In genomic region chr11:19430346-19431058, GRCh38 we compare ENCODE assay signal across 18 cellular contexts.
DNase-seq lines count a peak whose midpoint lies in the region; ATAC-seq and TF ChIP-seq lines count a peak whose summit lies in the region.
"Had no signal": no experiment of that assay in that cellular context is flagged by ENCODE, and none has a peak within 500 bp of the region (broad histone marks: within the 10 kb centered on the region; RNA-seq: fewer than 3 reads in every experiment).

No MANE protein-coding gene starts in this region.

- peaks cover 2% of the 10 kb centered on the region for H3K27me3 Mint-ChIP-seq in activated B cell treated with CpG ODN at 0.5 μM for 24 hours

- H3K27ac Mint-ChIP-seq in activated B cell treated with CpG ODN at 0.5 μM for 24 hours = peak overlapping the region; percentile 9
- H3K27ac Mint-ChIP-seq: CD4-positive, CD25-positive, alpha-beta regulatory T cell had no signal

- DNase-seq in right cardiac atrium (no peak), Right ventricle myocardium inferior (ENCODE audit: missing footprints) (no peak), activated B cell treated with CpG ODN at 0.5 μM for 24 hours (no peak), fibroblast of the aortic adventitia (ENCODE audit: low read depth) (peak; percentile 90), NCI-H524 (lab: John Stamatoyannopoulos, UW) (no peak), NCI-H1417 treated with DMSO at 0.1 percent for 48 hours (lab: John Stamatoyannopoulos, UW) (no peak)
- DNase-seq in activated CD4-positive, alpha-beta T cell treated with anti-CD3 and anti-CD28 coated beads for 48 hours = no peak
- DNase-seq: CD4-positive, CD25-positive, alpha-beta regulatory T cell; DND-41; GDM1; GM23248; NCI-H1092; NCI-H187; NCI-H2171; NCI-H446 treated with DMSO at 0.1 percent for 48 hours; NCI-H82 had no signal

- 81% methylated on average over 9 of the region's 9 CpGs for WGBS in right cardiac atrium

- intact Hi-C loops in right cardiac atrium (cut with DNase I) = no loop called here
- intact Hi-C loops in Right ventricle myocardium inferior (cut with DNase I) = no loop called here
- intact Hi-C loops in activated B cell treated with CpG ODN at 0.5 μM for 24 hours (cut with micrococcal nuclease) = no loop called here

- H3K4me1 ChIP-seq in right cardiac atrium (ENCODE audit: control insufficient read depth, insufficient read depth, low read length) = peaks cover 5% of the 10 kb centered on the region

- CTCF ChIA-PET in activated B cell treated with CpG ODN at 0.5 μM for 24 hours (lab: Charles Lee) = no interaction called here

- TF ChIP-seq CTCF in activated B cell treated with CpG ODN at 0.5 μM for 24 hours (IDR thresholded peaks at IDR 0.05) (no peak), fibroblast of the aortic adventitia (IDR thresholded peaks at IDR 0.05; ENCODE audit: insufficient read depth, low read length) (no peak)

- no peaks in the 10 kb centered on the region for H3K27me3 ChIP-seq in right cardiac atrium (ENCODE audit: control insufficient read depth, insufficient read depth)

- H3K4me3 Mint-ChIP-seq in activated B cell treated with CpG ODN at 0.5 μM for 24 hours = no peak overlapping the region
- H3K4me3 Mint-ChIP-seq: CD4-positive, CD25-positive, alpha-beta regulatory T cell had no signal

- POLR2A ChIA-PET in activated B cell treated with CpG ODN at 0.5 μM for 24 hours (lab: Charles Lee) = no interaction called here

- no peak overlapping the region for H3K27ac ChIP-seq in right cardiac atrium (ENCODE audit: low read length)
- H3K27ac ChIP-seq: GM23248, HL-60 had no signal

- H3K9me3 ChIP-seq in right cardiac atrium (ENCODE audit: control insufficient read depth, low read length) = no peaks in the 10 kb centered on the region

- H3K4me3 ChIP-seq in right cardiac atrium (ENCODE audit: low read length) (no peak overlapping the region), fibroblast of the aortic adventitia (ENCODE audit: low read depth, low read length) (no peak overlapping the region)
- H3K4me3 ChIP-seq: GM23248 had no signal

- no peaks in the 10 kb centered on the region for H3K9me3 Mint-ChIP-seq in activated B cell treated with CpG ODN at 0.5 μM for 24 hours

- no peaks in the 10 kb centered on the region for H3K36me3 Mint-ChIP-seq in activated B cell treated with CpG ODN at 0.5 μM for 24 hours (ENCODE audit: low read depth)
- H3K36me3 Mint-ChIP-seq: CD4-positive, CD25-positive, alpha-beta regulatory T cell had no signal

- ATAC-seq in right cardiac atrium (peak; percentile 36 to 69), Right ventricle myocardium inferior (no peak), activated B cell treated with CpG ODN at 0.5 μM for 24 hours (ENCODE audit: low read depth) (no peak), HG03097 (IDR thresholded peaks at IDR 0.05; ENCODE audit: low FRiP score, unreplicated experiment) (no peak)

- peaks cover 42% of the 10 kb centered on the region for H3K4me1 Mint-ChIP-seq in activated B cell treated with CpG ODN at 0.5 μM for 24 hours

Comparison
In these comparisons a context has a peak if more than half of its experiments do, and no peak if none do; other contexts are left out.
1. ATAC-seq: peak in right cardiac atrium (2 of 2); none in Right ventricle myocardium inferior (single experiment), activated B cell treated with CpG ODN at 0.5 μM for 24 hours (single experiment) and HG03097 (single experiment).